In genomic region chr3:152471814-152472605, GRCh38 we compare ENCODE assay signal across 8 cellular contexts.
A peak's percentile ranks its signal among the peaks of the same experiment; 100 is the strongest.
DNase-seq lines count a peak whose midpoint lies in the region; ATAC-seq, FAIRE-seq and TF ChIP-seq lines count a peak whose summit lies in the region.

No MANE protein-coding gene starts in this region.

- peak overlapping the region; percentile 53 for H2AFZ ChIP-seq in parathyroid adenoma

- H3K27me3 Mint-ChIP-seq in Caco-2 (ENCODE audit: insufficient read depth, unreplicated experiment), result no peaks in the 10 kb centered on the region

- H3K9me3 ChIP-seq in Caco-2 (peaks cover 2% of the 10 kb centered on the region; the same call in 1 of the 2 replicates), parathyroid adenoma (ENCODE audit: control insufficient read depth, low read length) (no peaks in the 10 kb centered on the region), upper lobe of right lung (no peaks in the 10 kb centered on the region)

- no peaks in the 10 kb centered on the region; the same call in 1 of the 2 replicates for H3K4me1 ChIP-seq in Caco-2
- H3K4me1 ChIP-seq in parathyroid adenoma, result no peaks in the 10 kb centered on the region
- peaks cover 4% of the 10 kb centered on the region for H3K4me1 ChIP-seq in upper lobe of right lung

- intact Hi-C loops in Caco-2 (cut with micrococcal nuclease; ENCODE audit: unreplicated experiment), result loop anchor here (1.0 kb wide), 2 partner anchors 289 to 400 kb away; no protein-coding TSS in a partner anchor
- intact Hi-C loops in upper lobe of right lung (cut with DNase I), result no loop called here

- no peak overlapping the region for H3K4me3 ChIP-seq in Caco-2 (ENCODE audit: low read depth, low read length)
- peak overlapping the region; percentile 47 for H3K4me3 ChIP-seq in parathyroid adenoma (ENCODE audit: low read depth, low read length)
- peak overlapping the region; percentile 32 for H3K4me3 ChIP-seq in upper lobe of right lung

- H3K9me3 Mint-ChIP-seq in Caco-2 (ENCODE audit: unreplicated experiment), result no peaks in the 10 kb centered on the region

- DNase-seq in Caco-2, result peak in 1 of 2 experiments; percentile 49
- DNase-seq in HPDE6-E6E7 (ENCODE audit: extremely low spot score), result peak; percentile 29
- DNase-seq in RPMI8226, result peak; percentile 84
- peak; percentile 46 for DNase-seq in activated effector memory CD4-positive, alpha-beta T cell treated with Interleukin-2 at 50 U/mL for 16 hours
- peak in 1 of 2 donors; percentile 24 for DNase-seq in frontal cortex (ENCODE audit: low spot score in 2 of 2)
- DNase-seq in upper lobe of right lung, result no peak

- peaks cover 13% of the 10 kb centered on the region for H3K36me3 Mint-ChIP-seq in Caco-2 (ENCODE audit: insufficient read depth, unreplicated experiment)

- FAIRE-seq in frontal cortex (lab: Jason Lieb, UNC), result peak; percentile 72

- no peak overlapping the region for H3K4me3 Mint-ChIP-seq in Caco-2 (ENCODE audit: unreplicated experiment)

- no peak overlapping the region for H3K9ac ChIP-seq in parathyroid adenoma

- POLR2A ChIA-PET in Caco-2 (lab: Charles Lee), result no interaction called here

- H3K4me1 Mint-ChIP-seq in Caco-2 (ENCODE audit: low read depth, unreplicated experiment), result peaks cover 6% of the 10 kb centered on the region

- H3K27me3 ChIP-seq in Caco-2 (replicated peaks; ENCODE audit: control insufficient read depth, insufficient read depth, low read length) (no peaks in the 10 kb centered on the region), parathyroid adenoma (ENCODE audit: control insufficient read depth, insufficient read depth, low read length) (no peaks in the 10 kb centered on the region), upper lobe of right lung (no peaks in the 10 kb centered on the region)

- CTCF ChIA-PET in Caco-2 (lab: Charles Lee), result interaction anchor here (0.5 to 1.1 kb wide), 4 partner anchors 53 to 102 kb away, joined by 3 to 4 read pairs (median 3); no protein-coding TSS in a partner anchor

- TF ChIP-seq CTCF in Caco-2 (IDR thresholded peaks at IDR 0.05; ENCODE audit: insufficient read depth in 1 of 2, low read depth in 1 of 2, low read length in 1 of 2, severe bottlenecking in 1 of 2, unreplicated experiment in 1 of 2) (peak; percentile 64 to 68), parathyroid adenoma (IDR thresholded peaks at IDR 0.05) (peak; percentile 68), upper lobe of right lung (IDR thresholded peaks at IDR 0.05) (peak; percentile 75)

- H3K27ac Mint-ChIP-seq in Caco-2 (ENCODE audit: unreplicated experiment), result no peak overlapping the region

- peak; percentile 66 for ATAC-seq in GM19438 (IDR thresholded peaks at IDR 0.05; ENCODE audit: low read depth, unreplicated experiment)
- peak; percentile 88 for ATAC-seq in upper lobe of right lung

- H3K79me2 ChIP-seq in parathyroid adenoma, result no peaks in the 10 kb centered on the region

- H3K36me3 ChIP-seq in Caco-2 (ENCODE audit: control insufficient read depth, insufficient read depth, low read length) (no peaks in the 10 kb centered on the region), parathyroid adenoma (ENCODE audit: control insufficient read depth, insufficient read depth, low read length) (no peaks in the 10 kb centered on the region), upper lobe of right lung (no peaks in the 10 kb centered on the region)

- peak overlapping the region; percentile 72 for H3K4me2 ChIP-seq in parathyroid adenoma (ENCODE audit: low read length)

- H3K27ac ChIP-seq in parathyroid adenoma (no peak overlapping the region), upper lobe of right lung (no peak overlapping the region)

- BruUV-seq in Caco-2 (replicated peaks; lab: Mats Ljungman, UMichigan), result no TSS peak
